Comparison of ENCODE assay signal across 8 cellular contexts in the genomic region with DNA sequence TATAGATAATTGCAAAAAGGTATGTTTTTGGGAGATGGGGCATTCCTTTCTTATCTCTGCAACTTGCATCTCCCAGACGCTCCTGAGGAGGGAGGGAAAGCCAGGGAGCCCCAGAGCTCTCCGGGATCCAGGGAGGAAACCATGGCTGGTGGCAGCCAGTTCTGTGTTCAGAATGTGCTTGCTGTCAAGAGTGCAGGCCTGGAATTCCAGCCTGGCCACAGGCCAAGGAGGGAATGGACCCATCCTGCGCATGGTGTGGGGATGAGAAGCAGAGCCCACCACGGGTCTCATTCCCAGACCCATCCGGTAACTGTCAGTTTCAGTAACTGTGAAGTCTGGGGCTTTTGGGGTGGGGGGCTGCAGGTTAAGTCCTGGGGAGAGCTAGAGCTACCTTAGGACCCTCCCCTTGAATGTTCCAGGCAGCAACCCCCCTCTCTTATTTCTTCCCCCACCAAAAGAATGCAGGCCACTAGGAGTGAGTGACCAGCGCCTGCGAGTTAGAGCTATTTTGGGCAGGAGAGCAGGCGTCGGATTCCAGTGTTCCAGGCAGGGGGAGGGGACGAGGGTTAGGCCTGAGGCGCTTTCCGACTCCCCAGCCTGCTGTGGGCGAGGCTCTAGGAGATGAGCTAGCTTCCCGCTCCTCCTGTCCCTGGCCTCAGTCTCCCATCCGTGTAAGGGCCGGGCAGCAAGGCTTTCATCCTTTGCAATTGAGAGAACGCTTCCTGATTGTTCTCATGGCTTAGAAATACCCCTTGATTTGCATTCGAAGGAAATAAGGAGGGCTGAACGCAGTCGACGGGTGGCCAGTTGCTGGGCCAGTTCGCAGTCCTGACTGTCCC. TPM values are rescaled to one million over a fixed set of nuclear protein-coding genes. Genes with fewer than 3 reads are reported as not detected.
DNase-seq lines count a peak whose midpoint lies in the region; ATAC-seq and TF ChIP-seq lines count a peak whose summit lies in the region.

No MANE protein-coding gene starts in this region.

- H3K36me3 Mint-ChIP-seq in activated CD4-positive, alpha-beta memory T cell treated with anti-CD3 and anti-CD28 coated beads, Interleukin-2, amount 10 ng/mL, durations not matched to agents 7 days and 5 days (ENCODE audit: low read depth): peaks cover 17% of the 10 kb centered on the region
- H3K36me3 Mint-ChIP-seq in natural killer cell treated with Interleukin-12 subunit alpha and Interleukin-12 subunit beta and Interleukin-15 and Interleukin-18, amount 100 ng/mL, for 72 hours: no peaks in the 10 kb centered on the region

- H3K27me3 Mint-ChIP-seq in activated CD4-positive, alpha-beta memory T cell treated with anti-CD3 and anti-CD28 coated beads, Interleukin-2, amount 10 ng/mL, durations not matched to agents 7 days and 5 days: no peaks in the 10 kb centered on the region
- H3K27me3 Mint-ChIP-seq in natural killer cell treated with Interleukin-12 subunit alpha and Interleukin-12 subunit beta and Interleukin-15 and Interleukin-18, amount 100 ng/mL, for 72 hours: no peaks in the 10 kb centered on the region

- POLR2A ChIA-PET in activated CD4-positive, alpha-beta memory T cell treated with anti-CD3 and anti-CD28 coated beads, Interleukin-2, amount 10 ng/mL, durations not matched to agents 7 days and 5 days (lab: Charles Lee): interaction anchor here (0.6 to 3.9 kb wide), 18 partner anchors 9 to 447 kb away, joined by 3 to 23 read pairs (median 6); a partner anchor contains a TSS

- peak overlapping the region; percentile 81 for H3K27ac Mint-ChIP-seq in activated CD4-positive, alpha-beta memory T cell treated with anti-CD3 and anti-CD28 coated beads, Interleukin-2, amount 10 ng/mL, durations not matched to agents 7 days and 5 days
- H3K27ac Mint-ChIP-seq in natural killer cell treated with Interleukin-12 subunit alpha and Interleukin-12 subunit beta and Interleukin-15 and Interleukin-18, amount 100 ng/mL, for 72 hours: peak overlapping the region; percentile 73 to 89

- H3K4me3 Mint-ChIP-seq in activated CD4-positive, alpha-beta memory T cell treated with anti-CD3 and anti-CD28 coated beads, Interleukin-2, amount 10 ng/mL, durations not matched to agents 7 days and 5 days: peak overlapping the region; percentile 89
- peak overlapping the region; percentile 93 for H3K4me3 Mint-ChIP-seq in natural killer cell treated with Interleukin-12 subunit alpha and Interleukin-12 subunit beta and Interleukin-15 and Interleukin-18, amount 100 ng/mL, for 72 hours

- no peak for ATAC-seq in natural killer cell treated with Interleukin-12 subunit alpha and Interleukin-12 subunit beta and Interleukin-15 and Interleukin-18, amount 100 ng/mL, for 72 hours
- ATAC-seq in GM18520 (IDR thresholded peaks at IDR 0.05; ENCODE audit: unreplicated experiment): no peak
- ATAC-seq in GM19452 (IDR thresholded peaks at IDR 0.05; ENCODE audit: unreplicated experiment): no peak

- TF ChIP-seq CTCF in fibroblast of villous mesenchyme (IDR thresholded peaks at IDR 0.05; ENCODE audit: insufficient read depth, low read depth, low read length): no peak

- peaks cover 22% of the 10 kb centered on the region for H3K4me1 Mint-ChIP-seq in activated CD4-positive, alpha-beta memory T cell treated with anti-CD3 and anti-CD28 coated beads, Interleukin-2, amount 10 ng/mL, durations not matched to agents 7 days and 5 days
- peaks cover 21% of the 10 kb centered on the region in 2 donors for H3K4me1 Mint-ChIP-seq in natural killer cell treated with Interleukin-12 subunit alpha and Interleukin-12 subunit beta and Interleukin-15 and Interleukin-18, amount 100 ng/mL, for 72 hours (ENCODE audit: low read depth in 2 of 2)

- no peaks in the 10 kb centered on the region for H3K9me3 Mint-ChIP-seq in activated CD4-positive, alpha-beta memory T cell treated with anti-CD3 and anti-CD28 coated beads, Interleukin-2, amount 10 ng/mL, durations not matched to agents 7 days and 5 days
- no peaks in the 10 kb centered on the region for H3K9me3 Mint-ChIP-seq in natural killer cell treated with Interleukin-12 subunit alpha and Interleukin-12 subunit beta and Interleukin-15 and Interleukin-18, amount 100 ng/mL, for 72 hours

- DNase-seq in DMS53 (lab: John Stamatoyannopoulos, UW) (peak; percentile 67), DMS53 treated with DMSO at 0.1 percent for 48 hours (lab: John Stamatoyannopoulos, UW; ENCODE audit: unreplicated experiment) (no peak), HT-29 (ENCODE audit: low spot score) (peak; percentile 56), fibroblast of villous mesenchyme (ENCODE audit: low read depth) (peak; percentile 74)
- DNase-seq in activated CD4-positive, alpha-beta memory T cell treated with anti-CD3 and anti-CD28 coated beads, Interleukin-2, amount 10 ng/mL, durations not matched to agents 7 days and 5 days: no peak
- no peak for DNase-seq in natural killer cell treated with Interleukin-12 subunit alpha and Interleukin-12 subunit beta and Interleukin-15 and Interleukin-18, amount 100 ng/mL, for 72 hours (ENCODE audit: low spot score)

- H3K4me3 ChIP-seq in fibroblast of villous mesenchyme (ENCODE audit: low read depth, low read length): peak overlapping the region; percentile 57

- CTCF ChIA-PET in activated CD4-positive, alpha-beta memory T cell treated with anti-CD3 and anti-CD28 coated beads, Interleukin-2, amount 10 ng/mL, durations not matched to agents 7 days and 5 days (lab: Charles Lee): interaction anchor here (0.8 to 2.5 kb wide), 6 partner anchors 9 to 298 kb away, joined by 4 to 12 read pairs (median 6); a partner anchor contains a TSS

RNA-seq across cellular contexts. Expression of a gene that starts 0.8 kb away (rescaled TPM):
- total RNA-seq in HT-29 (2014; rRNA removed; shearing (Covaris generic)): 64.2 and 72.9 TPM in 2 replicates
- total RNA-seq in activated CD4-positive, alpha-beta memory T cell treated with anti-CD3 and anti-CD28 coated beads, Interleukin-2, amount 10 ng/mL, durations not matched to agents 7 days and 5 days: 10 to 100 TPM; 13.8 to 16.5 TPM
- 61.2 and 88.5 TPM in 2 replicates for total RNA-seq in fibroblast of villous mesenchyme
- total RNA-seq in natural killer cell treated with Interleukin-12 subunit alpha and Interleukin-12 subunit beta and Interleukin-15 and Interleukin-18, amount 100 ng/mL, for 72 hours: 10 to 100 TPM; 22.0 to 27.8 TPM

RNA-seq across cellular contexts. Expression of a gene that starts 40.1 kb away (rescaled TPM):
- total RNA-seq in HT-29 (2014; rRNA removed; shearing (Covaris generic)): 2.5 and 8.2 TPM in 2 replicates
- 10 to 100 TPM; 23.8 to 25.5 TPM for total RNA-seq in activated CD4-positive, alpha-beta memory T cell treated with anti-CD3 and anti-CD28 coated beads, Interleukin-2, amount 10 ng/mL, durations not matched to agents 7 days and 5 days
- 3.9 and 4.7 TPM in 2 replicates for total RNA-seq in fibroblast of villous mesenchyme
- 10 to 100 TPM; 10.6 to 14.9 TPM for total RNA-seq in natural killer cell treated with Interleukin-12 subunit alpha and Interleukin-12 subunit beta and Interleukin-15 and Interleukin-18, amount 100 ng/mL, for 72 hours

RNA-seq across cellular contexts. Expression of a gene that starts 47.0 kb away (rescaled TPM):
- total RNA-seq in HT-29 (2014; rRNA removed; shearing (Covaris generic)): 0.97 and 3.9 TPM in 2 replicates
- total RNA-seq in activated CD4-positive, alpha-beta memory T cell treated with anti-CD3 and anti-CD28 coated beads, Interleukin-2, amount 10 ng/mL, durations not matched to agents 7 days and 5 days: 1 to 10 TPM; 3.5 to 5.2 TPM
- total RNA-seq in fibroblast of villous mesenchyme: 1.3 and 1.7 TPM in 2 replicates
- 1 to 10 TPM; 4.4 to 6.0 TPM for total RNA-seq in natural killer cell treated with Interleukin-12 subunit alpha and Interleukin-12 subunit beta and Interleukin-15 and Interleukin-18, amount 100 ng/mL, for 72 hours

RNA-seq across cellular contexts. Expression of a gene that starts 57.0 kb away (rescaled TPM):
- 26.6 TPM in 2 replicates for total RNA-seq in HT-29 (2014; rRNA removed; shearing (Covaris generic))
- 10 to 100 TPM; 19.7 to 22.4 TPM for total RNA-seq in activated CD4-positive, alpha-beta memory T cell treated with anti-CD3 and anti-CD28 coated beads, Interleukin-2, amount 10 ng/mL, durations not matched to agents 7 days and 5 days
- 22.2 and 27.2 TPM in 2 replicates for total RNA-seq in fibroblast of villous mesenchyme
- total RNA-seq in natural killer cell treated with Interleukin-12 subunit alpha and Interleukin-12 subunit beta and Interleukin-15 and Interleukin-18, amount 100 ng/mL, for 72 hours: 10 to 100 TPM; 20.5 to 21.1 TPM

RNA-seq across cellular contexts. Expression of a gene that starts 57.5 kb away (rescaled TPM):
- total RNA-seq in HT-29 (2014; rRNA removed; shearing (Covaris generic)): 199 and 229 TPM in 2 replicates
- 100 to 1,000 TPM; 504 to 505 TPM for total RNA-seq in activated CD4-positive, alpha-beta memory T cell treated with anti-CD3 and anti-CD28 coated beads, Interleukin-2, amount 10 ng/mL, durations not matched to agents 7 days and 5 days
- total RNA-seq in fibroblast of villous mesenchyme: 626 and 717 TPM in 2 replicates
- 100 to 1,000 TPM; 436 to 448 TPM for total RNA-seq in natural killer cell treated with Interleukin-12 subunit alpha and Interleukin-12 subunit beta and Interleukin-15 and Interleukin-18, amount 100 ng/mL, for 72 hours

Comparison
In these comparisons a context has a peak if more than half of its experiments do, and no peak if none do; other contexts are left out.
1. DNase-seq: peak in DMS53 (single experiment), HT-29 (single experiment) and fibroblast of villous mesenchyme (single experiment); none in DMS53 treated with DMSO at 0.1 percent for 48 hours (single experiment), activated CD4-positive, alpha-beta memory T cell treated with anti-CD3 and anti-CD28 coated beads, Interleukin-2, amount 10 ng/mL, durations not matched to agents 7 days and 5 days (single experiment) and natural killer cell treated with Interleukin-12 subunit alpha and Interleukin-12 subunit beta and Interleukin-15 and Interleukin-18, amount 100 ng/mL, for 72 hours (single experiment).